1 cellular context compared by ENCODE assay signal in the genomic region with DNA sequence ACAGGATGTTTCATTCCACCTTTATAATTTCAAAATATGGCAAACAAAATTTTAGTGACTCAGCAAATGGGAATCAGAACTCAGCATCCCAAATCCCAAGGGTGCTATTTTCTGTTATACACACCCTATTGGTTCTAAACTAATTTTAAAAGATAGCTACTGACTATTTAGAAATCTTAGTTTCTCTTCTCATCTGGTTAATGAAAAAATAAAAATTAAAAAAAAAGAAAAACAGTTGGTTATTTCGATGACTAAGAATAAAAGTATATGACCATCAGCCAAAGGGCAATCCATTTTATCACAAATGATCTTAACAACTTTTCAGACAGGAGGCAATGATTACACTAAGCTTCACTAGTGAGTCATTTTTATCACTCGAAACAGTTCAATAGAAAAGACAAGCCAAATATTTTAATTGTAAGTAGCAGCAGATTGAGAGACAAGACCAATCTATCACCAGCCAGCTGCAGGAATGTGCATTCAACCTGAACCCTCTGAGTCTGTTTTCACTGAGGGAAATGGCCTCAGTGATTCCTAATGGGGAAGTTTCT.
TF ChIP-seq lines count a peak whose summit lies in the region.

No MANE protein-coding gene starts in this region.

TF ChIP-seq in H1, 55 proteins besides CTCF, POLR2A, EP300 and RAD21:
- TF ChIP-seq SRF (IDR thresholded peaks at IDR 0.05; ENCODE audit: low read depth, low read length), result no peak
- no peak for TF ChIP-seq GABPA (IDR thresholded peaks at IDR 0.05; ENCODE audit: borderline replicate concordance, insufficient read depth, low read length)
- TF ChIP-seq HDAC2 (IDR thresholded peaks at IDR 0.05; ENCODE audit: borderline replicate concordance in 1 of 2, low read depth in 2 of 2, low read length in 2 of 2), result no peak
- peak; percentile 38; the same call in 1 of the 2 replicates for TF ChIP-seq BACH1 (IDR thresholded peaks at IDR 0.05; ENCODE audit: low read length)
